1 cellular context compared by ENCODE assay signal in genomic region chr1:209884249-209884648, GRCh38.
TF ChIP-seq lines count a peak whose summit lies in the region.

No MANE protein-coding gene starts in this region.

TF ChIP-seq in A549, 52 proteins besides CTCF, POLR2A, EP300 and RAD21 (continued from another document):
- TF ChIP-seq HES2 (IDR thresholded peaks at IDR 0.05), result no peak
- TF ChIP-seq MAFK (IDR thresholded peaks at IDR 0.05; ENCODE audit: partially characterized antibody), result no peak
- TF ChIP-seq CBX2 (IDR thresholded peaks at IDR 0.05; ENCODE audit: borderline replicate concordance, low read depth), result no peak
- no peak for TF ChIP-seq HOXA7 (CRISPR knock-in tag; IDR thresholded peaks at IDR 0.05)
- no peak for TF ChIP-seq TFCP2L1 (CRISPR knock-in tag; IDR thresholded peaks at IDR 0.05)
- no peak for TF ChIP-seq FOSB (CRISPR knock-in tag; IDR thresholded peaks at IDR 0.05)
- TF ChIP-seq RCOR1 (IDR thresholded peaks at IDR 0.05; ENCODE audit: low read depth, low read length), result no peak
- no peak for TF ChIP-seq JUNB (IDR thresholded peaks at IDR 0.05)
- no peak for TF ChIP-seq CBX8 (IDR thresholded peaks at IDR 0.05)
- no peak for TF ChIP-seq FOSL2 (IDR thresholded peaks at IDR 0.05)
- TF ChIP-seq FOSL2 (CRISPR knock-in tag; IDR thresholded peaks at IDR 0.05), result no peak
- no peak for TF ChIP-seq HOXB13 (CRISPR knock-in tag; IDR thresholded peaks at IDR 0.05; ENCODE audit: low read depth)
- TF ChIP-seq HDAC2 (IDR thresholded peaks at IDR 0.05), result no peak
- TF ChIP-seq RFX5 (IDR thresholded peaks at IDR 0.05), result no peak
- TF ChIP-seq NR3C1 (IDR thresholded peaks at IDR 0.05), result no peak
- no peak for TF ChIP-seq KDM5A (IDR thresholded peaks at IDR 0.05)
- TF ChIP-seq RNF2 (IDR thresholded peaks at IDR 0.05; ENCODE audit: borderline replicate concordance, low read depth), result no peak
